ENCODE assay signal across 20 cellular contexts in the genomic region with DNA sequence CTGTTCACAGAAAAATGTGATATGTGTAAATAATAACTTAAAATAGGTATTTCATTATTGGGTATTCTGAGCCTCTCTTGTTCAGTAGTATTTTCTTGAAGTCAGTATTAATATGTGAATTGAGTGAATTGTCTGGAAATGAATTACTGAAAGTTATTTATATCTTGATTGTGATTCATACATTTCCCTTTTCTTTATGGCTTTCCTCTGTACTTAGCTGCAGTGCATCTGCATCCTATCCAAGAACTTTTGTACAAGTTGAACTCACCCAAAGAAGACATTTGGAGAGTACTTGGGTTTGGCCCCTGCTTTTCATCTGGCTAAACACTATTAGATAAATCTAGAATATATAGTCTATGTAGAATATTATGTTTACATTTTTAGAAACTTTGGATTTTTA.
DNase-seq lines count a peak whose midpoint lies in the region; ATAC-seq and TF ChIP-seq lines count a peak whose summit lies in the region.
"Had no signal": no experiment of that assay in that cellular context is flagged by ENCODE, and none has a peak within 500 bp of the region (broad histone marks: within the 10 kb centered on the region; RNA-seq: fewer than 3 reads in every experiment).

No MANE protein-coding gene starts in this region.

- RAD21 ChIA-PET in HCT116 (lab: Charles Lee; ENCODE audit: low non-redundant PET in 1 of 2, low total read pairs in 2 of 2, uncharacterized antibody in 2 of 2, unreplicated experiment in 2 of 2): interaction anchor here in 1 of 2 experiments (0.5 kb wide), 1 partner anchor 57 kb away, joined by 6 read pairs; no protein-coding TSS in a partner anchor

- POLR2A ChIA-PET in HCT116 (lab: Charles Lee): interaction anchor here (0.8 to 0.9 kb wide), 2 partner anchors 201 to 648 kb away, joined by 3 to 4 read pairs; a partner anchor contains a TSS

- H3K27me3 ChIP-seq in HCT116 (ENCODE audit: insufficient read depth, low read length) (no peaks in the 10 kb centered on the region), smooth muscle cell (ENCODE audit: low read depth) (no peaks in the 10 kb centered on the region), spleen (replicated peaks in 1 of 7) (no peaks in the 10 kb centered on the region), H7 (ENCODE audit: control insufficient read depth, insufficient read depth, low read length) (no peaks in the 10 kb centered on the region)
- H3K27me3 ChIP-seq: BLaER1 had no signal

- H3K9me2 ChIP-seq in HCT116 (ENCODE audit: insufficient read depth): no peaks in the 10 kb centered on the region

- H3K36me3 ChIP-seq in HCT116 (ENCODE audit: control insufficient read depth in 1 of 2, insufficient read depth in 2 of 2, low read length in 2 of 2) (peaks cover 0 to 5% of the 10 kb centered on the region in 2 experiments; a peak in 1 of 4 replicates), smooth muscle cell (ENCODE audit: low read depth) (no peaks in the 10 kb centered on the region), spleen (no peaks in the 10 kb centered on the region), H7 (replicated peaks; ENCODE audit: control insufficient read depth, insufficient read depth, low read length) (no peaks in the 10 kb centered on the region)
- H3K36me3 ChIP-seq: BLaER1 had no signal

- H2AFZ ChIP-seq in HCT116 (ENCODE audit: low read depth, low read length, poor library complexity, severe bottlenecking) (no peak overlapping the region), smooth muscle cell (ENCODE audit: low read depth) (no peak overlapping the region)

- CTCF ChIA-PET in HCT116 (lab: Charles Lee): interaction anchor here (1.4 kb wide), 1 partner anchor 201 kb away, joined by 4 read pairs; no protein-coding TSS in a partner anchor

- no peak for TF ChIP-seq POLR2A in HCT116 (IDR thresholded peaks at IDR 0.05; ENCODE audit: borderline replicate concordance, extremely low read depth, insufficient read depth, insufficient read length)
- TF ChIP-seq POLR2A in spleen (IDR thresholded peaks at IDR 0.05): no peak

- no peak for ATAC-seq in HCT116
- ATAC-seq: GM12878 had no signal

- H3K27ac ChIP-seq in HCT116 (ENCODE audit: low read depth, low read length): peak overlapping the region; percentile 99
- H3K27ac ChIP-seq in smooth muscle cell (ENCODE audit: low read depth): peak overlapping the region; percentile 100
- H3K27ac ChIP-seq in spleen: peak overlapping the region in 3 of 8 donors; percentile 69 to 80 (median 77)
- H3K27ac ChIP-seq: BLaER1 had no signal

- intact Hi-C loops in HCT116 (cut with micrococcal nuclease): loop anchor here (5.0 kb wide), 1 partner anchor 203 kb away; no protein-coding TSS in a partner anchor
- intact Hi-C loops in spleen (cut with DNase I; ENCODE audit: low total_unique reads): no loop called here

- no peak for DNase-seq in HCT116 (ENCODE audit: low read depth, low spot score)
- DNase-seq in astrocyte of the spinal cord (ENCODE audit: low read depth, low spot score): peak; percentile 55
- peak; percentile 58 for DNase-seq in kidney tubule cell (ENCODE audit: low spot score)
- no peak for DNase-seq in smooth muscle cell (lab: John Stamatoyannopoulos, UW; ENCODE audit: unreplicated experiment)
- DNase-seq in spleen: no peak
- DNase-seq in foreskin melanocyte: no peak
- no peak for DNase-seq in activated CD4-positive, alpha-beta T cell treated with anti-CD3 and anti-CD28 coated beads, Interleukin-2, amount 50 U/mL, for 4 hours
- no peak for DNase-seq in H7
- DNase-seq: activated CD4-positive, alpha-beta T cell treated with anti-CD3 and anti-CD28 coated beads, Interleukin-2, amount 50 U/mL, for 48 hours; aorta; DMS79 treated with DMSO at 0.1 percent for 48 hours; effector CD8-positive, alpha-beta T cell; head of caudate nucleus; NCI-H748 treated with DMSO at 0.1 percent for 48 hours; posterior cingulate gyrus; SHP77; stimulated activated CD4-positive, alpha-beta T cell treated with anti-CD3 and anti-CD28 coated beads, Interleukin-2, amount 100 ng/mL, for 24 hours; T1000 had no signal

- TF ChIP-seq RAD21 in HCT116 (IDR thresholded peaks at IDR 0.05; ENCODE audit: low read depth): no peak

- H3K9me3 ChIP-seq in HCT116 (ENCODE audit: control insufficient read depth in 1 of 2, insufficient read depth in 1 of 2, low read depth in 1 of 2, low read length in 2 of 2) (peaks cover 0 to 13% of the 10 kb centered on the region in 2 experiments; a peak in 1 of 4 replicates), smooth muscle cell (replicated peaks; ENCODE audit: low read depth) (no peaks in the 10 kb centered on the region), spleen (peaks cover 0 to 21% (median 14%) of the 10 kb centered on the region in 8 donors)
- H3K9me3 ChIP-seq: BLaER1 had no signal

- peak overlapping the region; percentile 49; the same call in 1 of the 2 replicates for H3K4me2 ChIP-seq in HCT116 (ENCODE audit: low read length)
- H3K4me2 ChIP-seq in smooth muscle cell: peak overlapping the region; percentile 65
- H3K4me2 ChIP-seq: BLaER1 had no signal

- H3F3A ChIP-seq in smooth muscle cell (ENCODE audit: low read depth): peaks cover 21% of the 10 kb centered on the region

- H3K79me2 ChIP-seq in HCT116 (ENCODE audit: insufficient read depth, low read length) (no peaks in the 10 kb centered on the region), smooth muscle cell (ENCODE audit: low read depth) (no peaks in the 10 kb centered on the region)

- H3K4me3 ChIP-seq in HCT116 (replicated peaks in 1 of 2; ENCODE audit: low read depth in 1 of 2, low read length in 2 of 2): no peak overlapping the region
- no peak overlapping the region for H3K4me3 ChIP-seq in astrocyte of the spinal cord (ENCODE audit: low read depth, low read length)
- H3K4me3 ChIP-seq in smooth muscle cell: no peak overlapping the region
- H3K4me3 ChIP-seq in spleen: no peak overlapping the region
- no peak overlapping the region for H3K4me3 ChIP-seq in H7 (ENCODE audit: insufficient read depth, low read depth, low read length)
- H3K4me3 ChIP-seq: BLaER1, GM12878 had no signal

- no peak for TF ChIP-seq CTCF in HCT116 (IDR thresholded peaks at IDR 0.05 in 2 of 3, conservative IDR thresholded peaks at IDR 0.05 in 1 of 3; ENCODE audit: borderline replicate concordance in 1 of 3, insufficient read depth in 1 of 3, low read depth in 2 of 3, low read length in 2 of 3)
- no peak for TF ChIP-seq CTCF in astrocyte of the spinal cord (IDR thresholded peaks at IDR 0.05; ENCODE audit: low read depth, low read length)
- no peak for TF ChIP-seq CTCF in smooth muscle cell (IDR thresholded peaks at IDR 0.05; ENCODE audit: borderline replicate concordance, insufficient read depth, poor library complexity, severe bottlenecking)
- TF ChIP-seq CTCF in spleen (IDR thresholded peaks at IDR 0.05 in 8 of 11, conservative IDR thresholded peaks at IDR 0.05 in 3 of 11): no peak

- no peak overlapping the region for H3K9ac ChIP-seq in HCT116 (ENCODE audit: low read length)
- H3K9ac ChIP-seq in smooth muscle cell (ENCODE audit: low read depth): no peak overlapping the region
- H3K9ac ChIP-seq: BLaER1 had no signal

- in situ Hi-C loops in astrocyte of the spinal cord (cut with HindIII; ENCODE audit: low sequenced_read_pairs): no loop called here

- H4K20me1 ChIP-seq in HCT116 (ENCODE audit: insufficient read depth): no peaks in the 10 kb centered on the region
- no peaks in the 10 kb centered on the region for H4K20me1 ChIP-seq in smooth muscle cell (ENCODE audit: low read depth)
- H4K20me1 ChIP-seq: BLaER1 had no signal

- no TSS peak for BruUV-seq in HCT116 (replicated peaks; lab: Mats Ljungman, UMichigan)

- peaks cover 75% of the 10 kb centered on the region in 2 experiments for H3K4me1 ChIP-seq in HCT116 (ENCODE audit: control insufficient read depth in 1 of 2, insufficient read depth in 2 of 2, low read length in 2 of 2)
- peaks cover 49% of the 10 kb centered on the region for H3K4me1 ChIP-seq in smooth muscle cell (ENCODE audit: low read depth)
- H3K4me1 ChIP-seq in spleen: peaks cover 0 to 29% (median 10%) of the 10 kb centered on the region in 6 donors

TF ChIP-seq in HCT116, 20 proteins besides CTCF, POLR2A, EP300 and RAD21:
- TF ChIP-seq, protein P1, sequence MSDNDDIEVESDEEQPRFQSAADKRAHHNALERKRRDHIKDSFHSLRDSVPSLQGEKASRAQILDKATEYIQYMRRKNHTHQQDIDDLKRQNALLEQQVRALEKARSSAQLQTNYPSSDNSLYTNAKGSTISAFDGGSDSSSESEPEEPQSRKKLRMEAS (IDR thresholded peaks at IDR 0.05): no peak
- no peak for TF ChIP-seq EGR1 (IDR thresholded peaks at IDR 0.05; ENCODE audit: low read depth)
- TF ChIP-seq FOSL1 (IDR thresholded peaks at IDR 0.05; ENCODE audit: low read depth): no peak
- no peak for TF ChIP-seq SP1 (IDR thresholded peaks at IDR 0.05; ENCODE audit: low read depth)
- TF ChIP-seq, protein P2, sequence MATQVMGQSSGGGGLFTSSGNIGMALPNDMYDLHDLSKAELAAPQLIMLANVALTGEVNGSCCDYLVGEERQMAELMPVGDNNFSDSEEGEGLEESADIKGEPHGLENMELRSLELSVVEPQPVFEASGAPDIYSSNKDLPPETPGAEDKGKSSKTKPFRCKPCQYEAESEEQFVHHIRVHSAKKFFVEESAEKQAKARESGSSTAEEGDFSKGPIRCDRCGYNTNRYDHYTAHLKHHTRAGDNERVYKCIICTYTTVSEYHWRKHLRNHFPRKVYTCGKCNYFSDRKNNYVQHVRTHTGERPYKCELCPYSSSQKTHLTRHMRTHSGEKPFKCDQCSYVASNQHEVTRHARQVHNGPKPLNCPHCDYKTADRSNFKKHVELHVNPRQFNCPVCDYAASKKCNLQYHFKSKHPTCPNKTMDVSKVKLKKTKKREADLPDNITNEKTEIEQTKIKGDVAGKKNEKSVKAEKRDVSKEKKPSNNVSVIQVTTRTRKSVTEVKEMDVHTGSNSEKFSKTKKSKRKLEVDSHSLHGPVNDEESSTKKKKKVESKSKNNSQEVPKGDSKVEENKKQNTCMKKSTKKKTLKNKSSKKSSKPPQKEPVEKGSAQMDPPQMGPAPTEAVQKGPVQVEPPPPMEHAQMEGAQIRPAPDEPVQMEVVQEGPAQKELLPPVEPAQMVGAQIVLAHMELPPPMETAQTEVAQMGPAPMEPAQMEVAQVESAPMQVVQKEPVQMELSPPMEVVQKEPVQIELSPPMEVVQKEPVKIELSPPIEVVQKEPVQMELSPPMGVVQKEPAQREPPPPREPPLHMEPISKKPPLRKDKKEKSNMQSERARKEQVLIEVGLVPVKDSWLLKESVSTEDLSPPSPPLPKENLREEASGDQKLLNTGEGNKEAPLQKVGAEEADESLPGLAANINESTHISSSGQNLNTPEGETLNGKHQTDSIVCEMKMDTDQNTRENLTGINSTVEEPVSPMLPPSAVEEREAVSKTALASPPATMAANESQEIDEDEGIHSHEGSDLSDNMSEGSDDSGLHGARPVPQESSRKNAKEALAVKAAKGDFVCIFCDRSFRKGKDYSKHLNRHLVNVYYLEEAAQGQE (IDR thresholded peaks at IDR 0.05; ENCODE audit: low read depth): no peak
TF ChIP-seq in HCT116: peak in this region for 0.

Comparison
In these comparisons a context has a peak if more than half of its experiments do, and no peak if none do; other contexts are left out.
1. DNase-seq: peak in astrocyte of the spinal cord (single experiment) and kidney tubule cell (single experiment); none in HCT116 (single experiment), smooth muscle cell (single experiment), spleen (single experiment), foreskin melanocyte (single experiment), activated CD4-positive, alpha-beta T cell treated with anti-CD3 and anti-CD28 coated beads, Interleukin-2, amount 50 U/mL, for 4 hours (0 of 2) and H7 (single experiment).